9 cellular contexts compared by ENCODE assay signal in the genomic region with DNA sequence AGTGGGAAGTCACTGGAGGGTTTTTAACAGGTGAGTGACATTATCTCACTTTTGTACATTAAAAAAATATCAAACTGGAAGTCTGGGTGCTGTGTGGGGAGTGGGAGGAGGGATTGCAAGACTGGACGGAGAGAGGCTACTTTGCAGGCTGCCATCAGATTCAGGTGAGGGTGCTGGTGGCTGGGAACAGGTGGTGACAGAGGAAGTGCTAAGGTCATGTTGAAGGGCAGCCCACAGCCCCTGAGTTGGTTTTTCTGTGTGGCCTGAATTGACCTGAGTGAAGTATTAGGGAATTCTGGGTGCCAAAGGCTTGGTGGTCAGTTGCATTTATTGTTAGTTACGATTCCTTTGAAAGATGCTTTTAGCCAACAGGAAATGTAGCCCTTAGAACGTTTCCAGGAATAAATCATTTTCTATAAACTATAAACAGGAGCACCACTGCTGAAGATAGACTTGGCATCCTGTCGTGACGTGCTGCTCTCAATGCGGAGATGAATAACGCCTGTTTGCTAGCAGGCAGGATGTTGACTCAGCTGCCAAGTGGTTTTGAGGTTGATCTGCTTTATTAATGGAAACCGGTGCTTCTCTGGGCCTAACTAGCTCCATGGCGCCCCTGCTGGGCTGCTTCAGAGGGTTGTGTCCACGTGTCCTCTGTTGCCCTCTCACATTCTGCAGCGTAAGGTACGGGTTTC.
DNase-seq lines count a peak whose midpoint lies in the region; ATAC-seq, FAIRE-seq and TF ChIP-seq lines count a peak whose summit lies in the region.
"Had no signal": no experiment of that assay in that cellular context is flagged by ENCODE, and none has a peak within 500 bp of the region (broad histone marks: within the 10 kb centered on the region; RNA-seq: fewer than 3 reads in every experiment).

No MANE protein-coding gene starts in this region.

- H3K4me2 ChIP-seq in GM12878 (ENCODE audit: control insufficient read depth, insufficient read depth) = no peak overlapping the region

- TF ChIP-seq CTCF in AG10803 (conservative IDR thresholded peaks at IDR 0.05; ENCODE audit: low read length) = peak; percentile 86
- peak in 2 of 3 experiments; percentile 3 to 37; a peak in 2 of 6 replicates for TF ChIP-seq CTCF in GM12878 (IDR thresholded peaks at IDR 0.05 in 2 of 3, conservative IDR thresholded peaks at IDR 0.05 in 1 of 3; ENCODE audit: control insufficient read depth in 2 of 3, extremely low read depth in 1 of 3, insufficient read depth in 1 of 3, low read depth in 3 of 3, low read length in 3 of 3)
- TF ChIP-seq CTCF in lower lobe of right lung (IDR thresholded peaks at IDR 0.05) = peak; percentile 46
- no peak for TF ChIP-seq CTCF in transverse colon (IDR thresholded peaks at IDR 0.05)

- no TSS peak for BruUV-seq in GM12878 (replicated peaks; lab: Mats Ljungman, UMichigan)

- no peaks in the 10 kb centered on the region for H4K20me1 ChIP-seq in GM12878 (ENCODE audit: control insufficient read depth, insufficient read depth)

- in situ Hi-C loops in GM12878 (cut with MboI) = no loop called here
- in situ Hi-C loops in transverse colon (cut with MboI; ENCODE audit: low pct_ligation_motif_present in 1 of 4, low pct_unique_long_range_greater_than_20kb in 1 of 4, low sequenced_read_pairs in 3 of 4) = no loop called here

- H3K9me3 ChIP-seq in GM12878 (replicated peaks; ENCODE audit: control insufficient read depth, insufficient read depth, low read length) (no peaks in the 10 kb centered on the region), lower lobe of right lung (no peaks in the 10 kb centered on the region), transverse colon (no peaks in the 10 kb centered on the region)

- RAD21 ChIA-PET in GM12878 (lab: Charles Lee; ENCODE audit: unreplicated experiment) = interaction anchor here (0.6 to 1.4 kb wide), 4 partner anchors 21 to 118 kb away, joined by 3 to 4 read pairs (median 4); no protein-coding TSS in a partner anchor

- ATAC-seq in GM12878 (peak; percentile 66), lower lobe of right lung (peak; percentile 43 to 64)
- ATAC-seq: naive thymus-derived CD8-positive, alpha-beta T cell had no signal

- H3K27me3 ChIP-seq in GM12878 (replicated peaks in 1 of 2; ENCODE audit: control insufficient read depth in 2 of 2, insufficient read depth in 2 of 2, low read length in 1 of 2) (no peaks in the 10 kb centered on the region), lower lobe of right lung (ENCODE audit: low read depth) (no peaks in the 10 kb centered on the region), transverse colon (no peaks in the 10 kb centered on the region)

- no peak for TF ChIP-seq RAD21 in GM12878 (IDR thresholded peaks at IDR 0.05; ENCODE audit: insufficient read depth, low read depth, low read length)

- H3K79me2 ChIP-seq in GM12878 (ENCODE audit: control insufficient read depth, insufficient read depth, low read length) = no peaks in the 10 kb centered on the region

- 15% methylated on average over 12 of the region's 12 CpGs for WGBS in GM12878 (ENCODE audit: insufficient coverage, insufficient replicate concordance, low lambda C conversion rate, missing lambda C conversion rate)
- 25 to 42% methylated on average over 9 to 12 of the region's 12 CpGs for WGBS in transverse colon (ENCODE audit: low coverage in 1 of 2), 2 donors

- DNase-seq in AG10803 (ENCODE audit: low read depth) = peak; percentile 98
- peak; percentile 10 for DNase-seq in GM19239 (ENCODE audit: insufficient read length, low spot score)
- DNase-seq in KG1 (lab: John Stamatoyannopoulos, UW) = peak; percentile 79
- peak; percentile 99 to 100 for DNase-seq in SHP77 (lab: John Stamatoyannopoulos, UW)
- DNase-seq in GM12878 (ENCODE audit: low read depth, low spot score) = peak; percentile 11
- no peak for DNase-seq in lower lobe of right lung
- DNase-seq in transverse colon = peak; percentile 22
- DNase-seq in NCI-H2227 (lab: John Stamatoyannopoulos, UW; ENCODE audit: unreplicated experiment) = no peak

- no peak overlapping the region for H3K9ac ChIP-seq in GM12878 (ENCODE audit: control insufficient read depth, insufficient read depth, low read length)

- intact Hi-C loops in GM12878 (cut with micrococcal nuclease; ENCODE audit: unreplicated experiment) (no loop called here), lower lobe of right lung (cut with DNase I) (no loop called here), transverse colon (cut with DNase I; ENCODE audit: low total_unique reads) (no loop called here)

- H3K27ac ChIP-seq in GM12878 (ENCODE audit: control insufficient read depth, insufficient read depth) (no peak overlapping the region), lower lobe of right lung (no peak overlapping the region), transverse colon (no peak overlapping the region)

- POLR2A ChIA-PET in GM12878 (lab: Charles Lee) = no interaction called here

- TF ChIP-seq EP300 in GM12878 (IDR thresholded peaks at IDR 0.05; ENCODE audit: borderline replicate concordance in 1 of 2, control insufficient read depth in 1 of 2, low read depth in 2 of 2, low read length in 2 of 2) (no peak), transverse colon (IDR thresholded peaks at IDR 0.05; ENCODE audit: low read depth) (no peak)

- SMC1A ChIA-PET in GM12878 (lab: Charles Lee; ENCODE audit: uncharacterized antibody, unreplicated experiment) = interaction anchor here (1.5 to 2.1 kb wide), 6 partner anchors 11 to 119 kb away, joined by 3 to 11 read pairs (median 5); no protein-coding TSS in a partner anchor

- H3K36me3 ChIP-seq in GM12878 (ENCODE audit: control insufficient read depth in 2 of 2, insufficient read depth in 2 of 2, low read length in 1 of 2) = no peaks in the 10 kb centered on the region
- H3K36me3 ChIP-seq in lower lobe of right lung = no peaks in the 10 kb centered on the region
- H3K36me3 ChIP-seq in transverse colon = no peaks in the 10 kb centered on the region

- H3K4me3 ChIP-seq in AG10803 (ENCODE audit: low read length) = no peak overlapping the region
- no peak overlapping the region for H3K4me3 ChIP-seq in GM12878
- H3K4me3 ChIP-seq in lower lobe of right lung = no peak overlapping the region
- H3K4me3 ChIP-seq in transverse colon = no peak overlapping the region

- H3K4me1 ChIP-seq in GM12878 (ENCODE audit: control insufficient read depth, insufficient read depth, low read length) (no peaks in the 10 kb centered on the region), lower lobe of right lung (peaks cover 9% of the 10 kb centered on the region), transverse colon (no peaks in the 10 kb centered on the region)

- FAIRE-seq in GM19239 (lab: Jason Lieb, UNC) (no peak), GM12878 (lab: Jason Lieb, UNC) (no peak)

- CTCF ChIA-PET in GM12878 (lab: Yijun Ruan, JAX) = interaction anchor here (1.9 to 2.3 kb wide), 3 partner anchors 20 to 118 kb away, joined by 5 to 10 read pairs (median 8); no protein-coding TSS in a partner anchor

- no peak for TF ChIP-seq POLR2A in GM12878 (IDR thresholded peaks at IDR 0.05; ENCODE audit: low read depth, low read length)
- TF ChIP-seq POLR2A in transverse colon (IDR thresholded peaks at IDR 0.05) = no peak

- no peak overlapping the region; the same call in 1 of the 2 replicates for H2AFZ ChIP-seq in GM12878 (ENCODE audit: control insufficient read depth, low read depth, low read length)

TF ChIP-seq in GM12878, 131 proteins besides CTCF, POLR2A, EP300 and RAD21:
- TF ChIP-seq SREBF1 (IDR thresholded peaks at IDR 0.05; ENCODE audit: low read length) (no peak), WRNIP1 (IDR thresholded peaks at IDR 0.05; ENCODE audit: borderline replicate concordance, low read depth, low read length) (no peak), NR2F1 (conservative IDR thresholded peaks at IDR 0.05) (peak; percentile 54), RUNX3 (IDR thresholded peaks at IDR 0.05; ENCODE audit: low read length) (peak; percentile 37), IKZF1 (conservative IDR thresholded peaks at IDR 0.05) (peak; percentile 45)
- TF ChIP-seq, protein P1, sequence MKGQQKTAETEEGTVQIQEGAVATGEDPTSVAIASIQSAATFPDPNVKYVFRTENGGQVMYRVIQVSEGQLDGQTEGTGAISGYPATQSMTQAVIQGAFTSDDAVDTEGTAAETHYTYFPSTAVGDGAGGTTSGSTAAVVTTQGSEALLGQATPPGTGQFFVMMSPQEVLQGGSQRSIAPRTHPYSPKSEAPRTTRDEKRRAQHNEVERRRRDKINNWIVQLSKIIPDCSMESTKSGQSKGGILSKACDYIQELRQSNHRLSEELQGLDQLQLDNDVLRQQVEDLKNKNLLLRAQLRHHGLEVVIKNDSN (IDR thresholded peaks at IDR 0.05; ENCODE audit: borderline replicate concordance, extremely low read length, insufficient read depth, low read depth, low read length) = peak; percentile 31

Comparison
In these comparisons a context has a peak if more than half of its experiments do, and no peak if none do; other contexts are left out.
1. DNase-seq: peak in AG10803 (single experiment), GM19239 (single experiment), KG1 (single experiment), SHP77 (2 of 2), GM12878 (single experiment) and transverse colon (single experiment); none in lower lobe of right lung (single experiment) and NCI-H2227 (single experiment).
2. CTCF ChIP-seq: peak in AG10803 (single experiment), GM12878 (2 of 3) and lower lobe of right lung (single experiment); none in transverse colon (0 of 5).